In the genomic region with DNA sequence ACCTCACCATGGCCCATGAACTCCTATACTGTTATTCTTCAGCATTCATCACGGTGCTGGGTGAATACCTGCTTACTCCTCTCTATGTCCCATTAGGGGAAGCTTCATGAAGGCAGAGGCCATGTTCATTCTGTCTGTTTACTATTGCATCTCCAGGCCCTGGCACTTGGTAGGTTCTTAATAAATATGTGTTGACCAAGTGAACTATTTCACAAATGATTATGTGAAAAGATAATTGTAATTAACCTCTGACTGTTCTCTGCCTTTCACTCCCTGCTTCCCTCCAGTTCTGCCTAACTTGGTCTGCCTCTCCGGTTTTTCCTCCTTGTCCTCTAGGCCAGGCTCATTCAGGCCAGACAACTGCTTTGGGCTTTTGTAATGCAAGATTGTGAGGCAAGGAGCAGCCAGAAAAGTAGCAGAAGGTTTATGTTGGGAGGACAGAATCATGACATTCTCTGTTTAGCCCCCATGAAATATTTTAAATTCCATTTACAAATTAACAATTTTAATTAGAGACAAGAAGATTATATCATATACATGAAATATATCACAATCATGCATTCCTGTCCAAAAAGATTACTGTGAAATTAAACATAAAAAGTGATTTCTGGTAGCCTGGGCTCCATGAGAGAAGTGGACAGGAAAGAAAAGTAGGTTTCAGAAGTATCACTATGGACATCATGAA, we compare ENCODE assay signal across 2 cellular contexts.
TF ChIP-seq lines count a peak whose summit lies in the region.

No MANE protein-coding gene starts in this region.

TF ChIP-seq in SK-N-SH, 30 proteins besides CTCF, POLR2A, EP300 and RAD21 (continued from another document):
- TF ChIP-seq, protein P1, sequence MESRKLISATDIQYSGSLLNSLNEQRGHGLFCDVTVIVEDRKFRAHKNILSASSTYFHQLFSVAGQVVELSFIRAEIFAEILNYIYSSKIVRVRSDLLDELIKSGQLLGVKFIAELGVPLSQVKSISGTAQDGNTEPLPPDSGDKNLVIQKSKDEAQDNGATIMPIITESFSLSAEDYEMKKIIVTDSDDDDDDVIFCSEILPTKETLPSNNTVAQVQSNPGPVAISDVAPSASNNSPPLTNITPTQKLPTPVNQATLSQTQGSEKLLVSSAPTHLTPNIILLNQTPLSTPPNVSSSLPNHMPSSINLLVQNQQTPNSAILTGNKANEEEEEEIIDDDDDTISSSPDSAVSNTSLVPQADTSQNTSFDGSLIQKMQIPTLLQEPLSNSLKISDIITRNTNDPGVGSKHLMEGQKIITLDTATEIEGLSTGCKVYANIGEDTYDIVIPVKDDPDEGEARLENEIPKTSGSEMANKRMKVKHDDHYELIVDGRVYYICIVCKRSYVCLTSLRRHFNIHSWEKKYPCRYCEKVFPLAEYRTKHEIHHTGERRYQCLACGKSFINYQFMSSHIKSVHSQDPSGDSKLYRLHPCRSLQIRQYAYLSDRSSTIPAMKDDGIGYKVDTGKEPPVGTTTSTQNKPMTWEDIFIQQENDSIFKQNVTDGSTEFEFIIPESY (IDR thresholded peaks at IDR 0.05; ENCODE audit: borderline replicate concordance, low read depth): no peak
- TF ChIP-seq, protein P2, sequence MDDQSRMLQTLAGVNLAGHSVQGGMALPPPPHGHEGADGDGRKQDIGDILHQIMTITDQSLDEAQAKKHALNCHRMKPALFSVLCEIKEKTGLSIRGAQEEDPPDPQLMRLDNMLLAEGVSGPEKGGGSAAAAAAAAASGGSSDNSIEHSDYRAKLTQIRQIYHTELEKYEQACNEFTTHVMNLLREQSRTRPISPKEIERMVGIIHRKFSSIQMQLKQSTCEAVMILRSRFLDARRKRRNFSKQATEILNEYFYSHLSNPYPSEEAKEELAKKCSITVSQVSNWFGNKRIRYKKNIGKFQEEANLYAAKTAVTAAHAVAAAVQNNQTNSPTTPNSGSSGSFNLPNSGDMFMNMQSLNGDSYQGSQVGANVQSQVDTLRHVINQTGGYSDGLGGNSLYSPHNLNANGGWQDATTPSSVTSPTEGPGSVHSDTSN (IDR thresholded peaks at IDR 0.05): no peak
- TF ChIP-seq TAF1 (IDR thresholded peaks at IDR 0.05; ENCODE audit: borderline replicate concordance, low read depth, low read length): no peak
- TF ChIP-seq CHD2 (IDR thresholded peaks at IDR 0.05; ENCODE audit: low read length, partially characterized antibody): no peak
- no peak for TF ChIP-seq MEF2A (IDR thresholded peaks at IDR 0.05; ENCODE audit: borderline replicate concordance, low read depth)
- TF ChIP-seq TCF12 (IDR thresholded peaks at IDR 0.05): no peak
- no peak for TF ChIP-seq FOSL2 (IDR thresholded peaks at IDR 0.05; ENCODE audit: borderline replicate concordance, low read depth)
- TF ChIP-seq, protein P3, sequence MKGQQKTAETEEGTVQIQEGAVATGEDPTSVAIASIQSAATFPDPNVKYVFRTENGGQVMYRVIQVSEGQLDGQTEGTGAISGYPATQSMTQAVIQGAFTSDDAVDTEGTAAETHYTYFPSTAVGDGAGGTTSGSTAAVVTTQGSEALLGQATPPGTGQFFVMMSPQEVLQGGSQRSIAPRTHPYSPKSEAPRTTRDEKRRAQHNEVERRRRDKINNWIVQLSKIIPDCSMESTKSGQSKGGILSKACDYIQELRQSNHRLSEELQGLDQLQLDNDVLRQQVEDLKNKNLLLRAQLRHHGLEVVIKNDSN (IDR thresholded peaks at IDR 0.05; ENCODE audit: borderline replicate concordance, low read depth): no peak
- TF ChIP-seq SIN3A (IDR thresholded peaks at IDR 0.05; ENCODE audit: borderline replicate concordance, low read depth, low read length): no peak
- TF ChIP-seq NFIC (IDR thresholded peaks at IDR 0.05; ENCODE audit: borderline replicate concordance): no peak
- TF ChIP-seq YY1 (IDR thresholded peaks at IDR 0.05; ENCODE audit: low read depth): no peak
TF ChIP-seq in SK-N-SH: peak in this region for 0.

TF ChIP-seq in endothelial cell of umbilical vein, 7 proteins besides CTCF, POLR2A, EP300 and RAD21 (continued from another document):
- TF ChIP-seq, protein P4, sequence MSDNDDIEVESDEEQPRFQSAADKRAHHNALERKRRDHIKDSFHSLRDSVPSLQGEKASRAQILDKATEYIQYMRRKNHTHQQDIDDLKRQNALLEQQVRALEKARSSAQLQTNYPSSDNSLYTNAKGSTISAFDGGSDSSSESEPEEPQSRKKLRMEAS (IDR thresholded peaks at IDR 0.05; ENCODE audit: insufficient read depth, insufficient read length): no peak
- TF ChIP-seq EZH2 (IDR thresholded peaks at IDR 0.05; ENCODE audit: borderline replicate concordance, low read depth, low read length, severe bottlenecking) (no peak), POLR2AphosphoS5 (IDR thresholded peaks at IDR 0.05; ENCODE audit: insufficient read depth, low read depth, low read length) (no peak), FOS (IDR thresholded peaks at IDR 0.05; ENCODE audit: borderline replicate concordance, insufficient read depth, low read length) (no peak)
